Comparison of ENCODE assay signal across 8 cellular contexts in the genomic region with DNA sequence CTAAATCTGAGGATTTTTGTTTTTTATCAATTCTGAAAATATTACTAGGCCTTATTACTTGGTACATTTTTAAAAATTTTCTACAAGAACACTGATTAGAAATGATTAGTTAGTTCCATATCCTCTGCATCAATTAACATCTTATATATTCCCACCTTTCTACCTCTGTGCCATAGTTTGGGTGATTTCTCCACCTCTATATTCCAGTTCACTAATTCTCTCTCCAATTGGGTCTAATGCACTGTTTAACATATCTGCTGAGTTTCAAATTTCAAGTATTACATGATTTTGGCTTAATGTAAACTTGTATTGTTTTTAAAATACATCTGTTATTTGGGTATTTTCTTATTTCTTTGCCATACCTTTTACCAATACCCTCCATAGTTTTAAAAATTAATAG.
"Had no signal": no experiment of that assay in that cellular context is flagged by ENCODE, and none has a peak within 500 bp of the region (broad histone marks: within the 10 kb centered on the region; RNA-seq: fewer than 3 reads in every experiment).

No MANE protein-coding gene starts in this region.

- H3K4me1 Mint-ChIP-seq: GM23338 had no signal

- H3K9me3 ChIP-seq: HAP-1 had no signal

- H2AFZ ChIP-seq: GM23338 had no signal

- DNase-seq: H7, KG1 had no signal

- H3K27ac ChIP-seq: HL-60 had no signal

- H3K36me3 Mint-ChIP-seq: IgD-negative memory B cell had no signal

- H3K4me2 ChIP-seq: GM23338 had no signal

- H3K4me1 ChIP-seq: HAP-1 had no signal

- ATAC-seq: GM23338, HCT116, HepG2 had no signal

- H3K4me3 Mint-ChIP-seq: GM23338, IgD-negative memory B cell had no signal

- H3K4me3 ChIP-seq: GM23338, HAP-1 had no signal

- H3K27me3 Mint-ChIP-seq: IgD-negative memory B cell had no signal

- H3K36me3 ChIP-seq: HAP-1 had no signal

- FAIRE-seq: HepG2 had no signal

- H3K27ac Mint-ChIP-seq: GM23338, IgD-negative memory B cell had no signal
